ENCODE assay signal across 8 cellular contexts in genomic region chr6:159169193-159169555, GRCh38. TPM values are rescaled to one million over a fixed set of nuclear protein-coding genes. Genes with fewer than 3 reads are reported as not detected.
A peak's percentile ranks its signal among the peaks of the same experiment; 100 is the strongest.
DNase-seq lines count a peak whose midpoint lies in the region; ATAC-seq and TF ChIP-seq lines count a peak whose summit lies in the region.

FNDC1 (plus strand) TSS chr6:159169400; CDS start chr6:159169597, 197 bp downstream.

- peaks cover 96% of the 10 kb centered on the region for H3K27me3 ChIP-seq in left ventricle myocardium inferior (ENCODE audit: low read depth)
- peaks cover 64% of the 10 kb centered on the region for H3K27me3 ChIP-seq in skeletal muscle satellite cell (ENCODE audit: control insufficient read depth, insufficient read depth, low read length)

- peak within 1 kb of the TSS; percentile 41 for H3K27ac ChIP-seq in left ventricle myocardium inferior (replicated peaks)

- peak; percentile 77 for DNase-seq in activated CD8-positive, alpha-beta memory T cell treated with anti-CD3 and anti-CD28 coated beads for 24 hours
- no peak for DNase-seq in activated CD8-positive, alpha-beta memory T cell treated with anti-CD3 and anti-CD28 coated beads, Interleukin-2, amount 50 U/mL, for 4 hours
- DNase-seq in Kasumi-1 (lab: John Stamatoyannopoulos, UW) (peak; percentile 26 to 40), left ventricle myocardium inferior (peak; percentile 38), medulla oblongata (ENCODE audit: extremely low spot score) (no peak)
- peak; percentile 19 for DNase-seq in activated effector memory CD4-positive, alpha-beta T cell treated with Interleukin-2 at 50 U/mL for 16 hours

- peak within 1 kb of the TSS; percentile 26 for H3K9ac ChIP-seq in skeletal muscle satellite cell (ENCODE audit: low read depth, low read length)

- no peaks in the 10 kb centered on the region for H3K9me3 ChIP-seq in left ventricle myocardium inferior (replicated peaks)
- H3K9me3 ChIP-seq in skeletal muscle satellite cell (replicated peaks; ENCODE audit: low read length), result no peaks in the 10 kb centered on the region

- peak within 1 kb of the TSS; percentile 80 for H3K4me2 ChIP-seq in skeletal muscle satellite cell (ENCODE audit: low read length)

- peaks cover 26% of the 10 kb centered on the region for H3K4me1 ChIP-seq in left ventricle myocardium inferior
- peaks cover 20% of the 10 kb centered on the region for H3K4me1 ChIP-seq in skeletal muscle satellite cell (ENCODE audit: control insufficient read depth, insufficient read depth, low read length)

- H3K4me3 ChIP-seq in left ventricle myocardium inferior (peak within 1 kb of the TSS; percentile 63), skeletal muscle satellite cell (ENCODE audit: low read length) (peak within 1 kb of the TSS; percentile 66)

- intact Hi-C loops in left ventricle myocardium inferior (cut with micrococcal nuclease), result no loop called here

- TF ChIP-seq CTCF in left ventricle myocardium inferior (IDR thresholded peaks at IDR 0.05; ENCODE audit: borderline replicate concordance), result no peak

- H3K36me3 ChIP-seq in left ventricle myocardium inferior (no peaks in the 10 kb centered on the region), skeletal muscle satellite cell (ENCODE audit: insufficient read depth, low read length) (no peaks in the 10 kb centered on the region)

- ATAC-seq in HG03108 (IDR thresholded peaks at IDR 0.05; ENCODE audit: unreplicated experiment), result no peak

RNA-seq across cellular contexts. Expression of gene FNDC1, which starts in this region (rescaled TPM):
- 1.8 TPM for total RNA-seq in left ventricle myocardium inferior
- total RNA-seq in skeletal muscle satellite cell (2012; rRNA removed), result under 0.01 and 0.22 TPM in 2 replicates

Comparison
In these comparisons a context has a peak if more than half of its experiments do, and no peak if none do; other contexts are left out.
1. DNase-seq: peak in activated CD8-positive, alpha-beta memory T cell treated with anti-CD3 and anti-CD28 coated beads for 24 hours (single experiment), Kasumi-1 (2 of 2), activated effector memory CD4-positive, alpha-beta T cell treated with Interleukin-2 at 50 U/mL for 16 hours (single experiment) and left ventricle myocardium inferior (single experiment); none in activated CD8-positive, alpha-beta memory T cell treated with anti-CD3 and anti-CD28 coated beads, Interleukin-2, amount 50 U/mL, for 4 hours (single experiment) and medulla oblongata (single experiment).